8 cellular contexts compared by ENCODE assay signal in the genomic region with DNA sequence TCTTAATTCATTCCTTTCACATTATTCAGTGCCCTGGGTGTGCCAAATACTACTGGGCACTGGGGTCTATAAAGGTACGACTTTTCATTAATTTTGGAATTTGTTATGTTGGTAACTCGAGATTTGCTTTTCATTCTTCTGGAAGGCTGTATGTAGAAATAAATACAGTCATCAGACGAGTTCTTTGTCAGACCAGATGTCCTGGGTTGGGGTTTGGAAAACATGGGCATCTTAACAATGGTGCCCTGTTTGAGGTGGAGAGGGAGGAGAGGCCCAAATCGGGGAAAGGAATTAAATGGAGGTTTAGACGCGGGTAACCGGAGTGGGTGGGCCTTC. TPM values are rescaled to one million over a fixed set of nuclear protein-coding genes. Genes with fewer than 3 reads are reported as not detected.
DNase-seq lines count a peak whose midpoint lies in the region; ATAC-seq and TF ChIP-seq lines count a peak whose summit lies in the region.

No MANE protein-coding gene starts in this region.

- H3K4me3 ChIP-seq in GM12864 (ENCODE audit: low read depth, low read length) = peak overlapping the region; percentile 87
- H3K4me3 ChIP-seq in WI38 (ENCODE audit: low read depth, low read length) = peak overlapping the region; percentile 94
- H3K4me3 ChIP-seq in gastrocnemius medialis = peak overlapping the region; percentile 79 to 98 (median 94)

- DNase-seq in GM12864 (ENCODE audit: low read depth) (no peak), glutamatergic neuron (no peak), gastrocnemius medialis (no peak), G401 (ENCODE audit: low spot score) (no peak)
- no peak for DNase-seq in effector CD8-positive, alpha-beta T cell (lab: John Stamatoyannopoulos, UW)

- H3K36me3 Mint-ChIP-seq in glutamatergic neuron (ENCODE audit: unreplicated experiment) = no peaks in the 10 kb centered on the region

- H3K9me3 ChIP-seq in gastrocnemius medialis = no peaks in the 10 kb centered on the region

- ATAC-seq in gastrocnemius medialis (no peak), HG02870 (IDR thresholded peaks at IDR 0.05; ENCODE audit: unreplicated experiment) (no peak), HG02588 (IDR thresholded peaks at IDR 0.05; ENCODE audit: unreplicated experiment) (no peak)

- no peaks in the 10 kb centered on the region for H3K36me3 ChIP-seq in gastrocnemius medialis

- H3K4me1 Mint-ChIP-seq in glutamatergic neuron (ENCODE audit: low read depth, unreplicated experiment) = peaks cover 28% of the 10 kb centered on the region

- in situ Hi-C loops in gastrocnemius medialis (cut with MboI; ENCODE audit: low sequenced_read_pairs in 4 of 4) (no loop called here), G401 (cut with HindIII; ENCODE audit: low sequenced_read_pairs) (no loop called here)

- peak overlapping the region; percentile 93 for H3K4me3 Mint-ChIP-seq in glutamatergic neuron (ENCODE audit: unreplicated experiment)

- peaks cover 7% of the 10 kb centered on the region for H3K27me3 Mint-ChIP-seq in glutamatergic neuron (ENCODE audit: unreplicated experiment)

- no peak for TF ChIP-seq POLR2A in gastrocnemius medialis (IDR thresholded peaks at IDR 0.05)

- TF ChIP-seq CTCF in GM12864 (IDR thresholded peaks at IDR 0.05; ENCODE audit: low read depth, low read length, missing control alignments) (no peak), WI38 (IDR thresholded peaks at IDR 0.05; ENCODE audit: low read depth, low read length) (no peak), glutamatergic neuron (IDR thresholded peaks at IDR 0.05; ENCODE audit: partially characterized antibody, unreplicated experiment) (no peak), gastrocnemius medialis (IDR thresholded peaks at IDR 0.05 in 4 of 5, conservative IDR thresholded peaks at IDR 0.05 in 1 of 5) (no peak)

- H3K27me3 ChIP-seq in gastrocnemius medialis = no peaks in the 10 kb centered on the region

- H3K27ac ChIP-seq in gastrocnemius medialis = peak overlapping the region; percentile 78 to 89 (median 86)

- H3K9me3 Mint-ChIP-seq in glutamatergic neuron (ENCODE audit: unreplicated experiment) = peaks cover 11% of the 10 kb centered on the region

- peak overlapping the region; percentile 34 for H3K27ac Mint-ChIP-seq in glutamatergic neuron (ENCODE audit: unreplicated experiment)

- H3K4me1 ChIP-seq in gastrocnemius medialis = peaks cover 6 to 8% of the 10 kb centered on the region in 2 donors

- intact Hi-C loops in gastrocnemius medialis (cut with DNase I; ENCODE audit: low total_unique reads) = loop anchor here (1.0 to 5.0 kb wide), 6 partner anchors 63 to 293 kb away; partner anchors contain the start of genes KIF23 and RPLP1

RNA-seq across cellular contexts. Expression of gene GLCE, which starts 0.7 kb away (rescaled TPM):
- 6.7 TPM for total RNA-seq in glutamatergic neuron (ENCODE audit: unreplicated experiment)
- 1 to 10 TPM; 4.8 to 6.6 (median 5.6) TPM for total RNA-seq in gastrocnemius medialis
- 6.8 and 11.2 TPM in 2 replicates for total RNA-seq in G401 (2014; rRNA removed; shearing (Covaris generic))
